36 cellular contexts compared by ENCODE assay signal in genomic region chr6:609905-610304, GRCh38. TPM values are rescaled to one million over a fixed set of nuclear protein-coding genes. Genes with fewer than 3 reads are reported as not detected.
"Had no signal": no experiment of that assay in that cellular context is flagged by ENCODE, and none has a peak within 500 bp of the region (broad histone marks: within the 10 kb centered on the region; RNA-seq: fewer than 3 reads in every experiment).

No MANE protein-coding gene starts in this region.

- H3K27ac Mint-ChIP-seq: activated CD4-positive, alpha-beta memory T cell treated with anti-CD3 and anti-CD28 coated beads, Interleukin-2, amount 10 ng/mL, durations not matched to agents 7 days and 5 days; activated CD4-positive, alpha-beta T cell treated with anti-CD3 and anti-CD28 coated beads for 36 hours; activated CD4-positive, alpha-beta T cell treated with anti-CD3 and anti-CD28 coated beads, Interleukin-2, amount 10 ng/mL, durations not matched to agents 7 days and 5 days; activated CD8-positive, alpha-beta memory T cell treated with anti-CD3 and anti-CD28 coated beads, Interleukin-2, amount 10 ng/mL, durations not matched to agents 7 days and 5 days; activated naive CD4-positive, alpha-beta T cell treated with anti-CD3 and anti-CD28 coated beads, Interleukin-2, amount 10 ng/mL, durations not matched to agents 7 days and 5 days; activated naive CD4-positive, alpha-beta T cell treated with anti-CD3 and anti-CD28 coated beads, Interleukin-2, amount 50 U/mL, for 24 hours; activated naive CD8-positive, alpha-beta T cell; activated naive CD8-positive, alpha-beta T cell treated with anti-CD3 and anti-CD28 coated beads, Interleukin-2, amount 10 ng/mL, durations not matched to agents 7 days and 5 days; activated naive CD8-positive, alpha-beta T cell treated with anti-CD3 and anti-CD28 coated beads, Interleukin-2, amount 50 U/mL, for 24 hours; activated T-cell treated with anti-CD3 and anti-CD28 coated beads, Interleukin-2, amount 50 U/mL, for 24 hours; brain; T-helper 1 cell treated with Interleukin-12 subunit alpha and Interleukin-12 subunit beta and Interleukin-4 antibody, amounts not matched to agents 30 μg/mL and 1 μg/mL, for 36 hours; T-helper 2 cell treated with Interferon-gamma antibody and Interleukin-4, amounts not matched to agents 5 μg/mL and 100 μg/mL, for 36 hours; WTC11 had no signal

- H3K9me3 Mint-ChIP-seq: activated CD4-positive, alpha-beta memory T cell treated with anti-CD3 and anti-CD28 coated beads, Interleukin-2, amount 10 ng/mL, durations not matched to agents 7 days and 5 days; activated naive CD4-positive, alpha-beta T cell treated with anti-CD3 and anti-CD28 coated beads, Interleukin-2, amount 10 ng/mL, durations not matched to agents 7 days and 5 days; activated naive CD4-positive, alpha-beta T cell treated with anti-CD3 and anti-CD28 coated beads, Interleukin-2, amount 50 U/mL, for 24 hours; activated naive CD8-positive, alpha-beta T cell treated with anti-CD3 and anti-CD28 coated beads, Interleukin-2, amount 50 U/mL, for 24 hours; central memory CD8-positive, alpha-beta T cell; T-helper 2 cell treated with Interferon-gamma antibody and Interleukin-4, amounts not matched to agents 5 μg/mL and 100 μg/mL, for 36 hours had no signal

- DNase-seq: activated CD4-positive, alpha-beta memory T cell treated with anti-CD3 and anti-CD28 coated beads, Interleukin-2, amount 10 ng/mL, durations not matched to agents 7 days and 5 days; activated CD4-positive, alpha-beta T cell treated with anti-CD3 and anti-CD28 coated beads for 1 hour; activated CD4-positive, alpha-beta T cell treated with anti-CD3 and anti-CD28 coated beads for 36 hours; activated CD4-positive, alpha-beta T cell treated with anti-CD3 and anti-CD28 coated beads for 48 hours; activated CD4-positive, alpha-beta T cell treated with anti-CD3 and anti-CD28 coated beads, Interleukin-2, amount 10 ng/mL, durations not matched to agents 7 days and 5 days; activated CD4-positive, alpha-beta T cell treated with anti-CD3 and anti-CD28 coated beads, Interleukin-2, amount 50 U/mL, for 48 hours; activated CD4-positive, CD25-positive, alpha-beta regulatory T cell; activated CD8-positive, alpha-beta memory T cell treated with anti-CD3 and anti-CD28 coated beads for 24 hours; activated CD8-positive, alpha-beta memory T cell treated with anti-CD3 and anti-CD28 coated beads, Interleukin-2, amount 10 ng/mL, durations not matched to agents 7 days and 5 days; activated CD8-positive, alpha-beta memory T cell treated with anti-CD3 and anti-CD28 coated beads, Interleukin-2, amount 50 U/mL, for 48 hours; activated CD8-positive, alpha-beta T cell treated with anti-CD3 and anti-CD28 coated beads, Interleukin-2, amount 10 ng/mL, durations not matched to agents 7 days and 5 days; activated effector memory CD4-positive, alpha-beta T cell treated with Interleukin-2 at 50 U/mL for 16 hours; activated gamma-delta T cell; activated naive CD4-positive, alpha-beta T cell treated with anti-CD3 and anti-CD28 coated beads, Interleukin-2, amount 10 ng/mL, durations not matched to agents 7 days and 5 days; activated naive CD4-positive, alpha-beta T cell treated with Interleukin-2 at 50 U/mL for 16 hours; activated naive CD8-positive, alpha-beta T cell treated with anti-CD3 and anti-CD28 coated beads, Interleukin-2, amount 10 ng/mL, durations not matched to agents 7 days and 5 days; activated naive CD8-positive, alpha-beta T cell treated with anti-CD3 and anti-CD28 coated beads, Interleukin-2, amount 50 U/mL, for 24 hours; activated T-cell treated with anti-CD3 and anti-CD28 coated beads, Interleukin-2, amount 50 U/mL, for 24 hours; activated T-cell treated with anti-CD3 and anti-CD28 coated beads, Interleukin-2, amount 50 U/mL, for 48 hours; amygdala; anterior cingulate cortex; caudate nucleus; cerebellar nuclear complex; T-helper 1 cell; T-helper 2 cell; T-helper 9 cell; WERI-Rb-1 had no signal

- H3K4me1 ChIP-seq: ascending aorta had no signal

- H3K27ac ChIP-seq: ascending aorta, cardiac muscle cell, WERI-Rb-1 had no signal

- H3K27me3 Mint-ChIP-seq: activated CD4-positive, alpha-beta memory T cell treated with anti-CD3 and anti-CD28 coated beads, Interleukin-2, amount 10 ng/mL, durations not matched to agents 7 days and 5 days; activated CD4-positive, alpha-beta T cell treated with anti-CD3 and anti-CD28 coated beads for 36 hours; activated CD4-positive, alpha-beta T cell treated with anti-CD3 and anti-CD28 coated beads, Interleukin-2, amount 10 ng/mL, durations not matched to agents 7 days and 5 days; activated CD8-positive, alpha-beta memory T cell treated with anti-CD3 and anti-CD28 coated beads, Interleukin-2, amount 10 ng/mL, durations not matched to agents 7 days and 5 days; activated naive CD4-positive, alpha-beta T cell treated with anti-CD3 and anti-CD28 coated beads, Interleukin-2, amount 10 ng/mL, durations not matched to agents 7 days and 5 days; activated naive CD4-positive, alpha-beta T cell treated with anti-CD3 and anti-CD28 coated beads, Interleukin-2, amount 50 U/mL, for 24 hours; activated naive CD8-positive, alpha-beta T cell; activated naive CD8-positive, alpha-beta T cell treated with anti-CD3 and anti-CD28 coated beads, Interleukin-2, amount 10 ng/mL, durations not matched to agents 7 days and 5 days; activated naive CD8-positive, alpha-beta T cell treated with anti-CD3 and anti-CD28 coated beads, Interleukin-2, amount 50 U/mL, for 24 hours; activated T-cell treated with anti-CD3 and anti-CD28 coated beads, Interleukin-2, amount 50 U/mL, for 24 hours; central memory CD8-positive, alpha-beta T cell had no signal

- H3K4me3 Mint-ChIP-seq: activated CD4-positive, alpha-beta memory T cell treated with anti-CD3 and anti-CD28 coated beads, Interleukin-2, amount 10 ng/mL, durations not matched to agents 7 days and 5 days; activated CD4-positive, alpha-beta T cell treated with anti-CD3 and anti-CD28 coated beads for 36 hours; activated CD4-positive, alpha-beta T cell treated with anti-CD3 and anti-CD28 coated beads, Interleukin-2, amount 10 ng/mL, durations not matched to agents 7 days and 5 days; activated CD8-positive, alpha-beta memory T cell treated with anti-CD3 and anti-CD28 coated beads, Interleukin-2, amount 10 ng/mL, durations not matched to agents 7 days and 5 days; activated CD8-positive, alpha-beta T cell treated with anti-CD3 and anti-CD28 coated beads, Interleukin-2, amount 10 ng/mL, durations not matched to agents 7 days and 5 days; activated naive CD4-positive, alpha-beta T cell treated with anti-CD3 and anti-CD28 coated beads, Interleukin-2, amount 10 ng/mL, durations not matched to agents 7 days and 5 days; activated naive CD4-positive, alpha-beta T cell treated with anti-CD3 and anti-CD28 coated beads, Interleukin-2, amount 50 U/mL, for 24 hours; activated naive CD8-positive, alpha-beta T cell; activated naive CD8-positive, alpha-beta T cell treated with anti-CD3 and anti-CD28 coated beads, Interleukin-2, amount 10 ng/mL, durations not matched to agents 7 days and 5 days; activated naive CD8-positive, alpha-beta T cell treated with anti-CD3 and anti-CD28 coated beads, Interleukin-2, amount 50 U/mL, for 24 hours; activated T-cell treated with anti-CD3 and anti-CD28 coated beads, Interleukin-2, amount 50 U/mL, for 24 hours; brain; central memory CD8-positive, alpha-beta T cell; T-helper 1 cell treated with Interleukin-12 subunit alpha and Interleukin-12 subunit beta and Interleukin-4 antibody, amounts not matched to agents 30 μg/mL and 1 μg/mL, for 36 hours; T-helper 2 cell treated with Interferon-gamma antibody and Interleukin-4, amounts not matched to agents 5 μg/mL and 100 μg/mL, for 36 hours; WTC11 had no signal

- H3K4me3 ChIP-seq: ascending aorta, cardiac muscle cell had no signal

- H3K9me3 ChIP-seq: ascending aorta had no signal

- H3K4me1 Mint-ChIP-seq: brain; central memory CD8-positive, alpha-beta T cell; WTC11 had no signal

- H3K27me3 ChIP-seq: ascending aorta, cardiac muscle cell had no signal

RNA-seq across cellular contexts. Expression of gene HUS1B, which starts 47.0 kb away (rescaled TPM):
- total RNA-seq: ascending aorta had no signal
- polyA plus RNA-seq: cardiac muscle cell had no signal
